26 cellular contexts compared by ENCODE assay signal in the genomic region with DNA sequence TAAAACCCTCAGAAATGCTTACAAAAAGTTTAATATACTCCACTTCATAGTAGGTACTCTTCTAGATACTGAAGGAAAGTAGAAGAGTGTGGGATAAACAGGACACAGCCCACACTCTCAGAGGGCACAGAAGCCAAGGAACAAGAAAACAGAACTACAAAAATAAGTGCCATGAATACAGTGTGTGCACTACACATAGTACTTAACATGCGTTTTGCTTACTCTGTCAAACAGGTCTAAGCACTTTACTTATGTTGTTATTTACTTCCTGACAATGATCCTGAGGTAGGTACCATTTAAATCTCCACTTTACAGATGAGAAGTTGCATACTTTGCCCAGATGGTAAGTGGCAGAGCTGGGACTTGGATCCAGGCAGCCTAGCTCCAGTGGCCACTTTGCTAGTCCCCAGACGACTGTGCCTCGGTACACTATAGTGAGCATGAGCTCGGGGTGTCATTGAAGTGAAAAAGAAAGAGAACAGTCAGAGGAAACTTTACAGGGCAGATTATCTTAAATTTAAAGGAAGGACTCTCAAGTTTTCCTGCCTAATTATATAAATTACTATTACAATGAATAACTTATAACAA.
"Had no signal": no experiment of that assay in that cellular context is flagged by ENCODE, and none has a peak within 500 bp of the region (broad histone marks: within the 10 kb centered on the region; RNA-seq: fewer than 3 reads in every experiment).

No MANE protein-coding gene starts in this region.

- ATAC-seq: effector memory CD8-positive, alpha-beta T cell; left colon; left ventricle myocardium superior; naive thymus-derived CD4-positive, alpha-beta T cell; right cardiac atrium; stimulated activated effector memory CD8-positive, alpha-beta T cell treated with anti-CD3 and anti-CD28 coated beads, Interleukin-12 subunit alpha, Interleukin-12 subunit beta, amount 100 ng/mL, for 72 hours had no signal

- FAIRE-seq: endometrium, frontal cortex had no signal

- H3K4me1 Mint-ChIP-seq: immature natural killer cell; mesothelial cell of epicardium; naive thymus-derived CD4-positive, alpha-beta T cell; nephron; stimulated activated effector memory CD8-positive, alpha-beta T cell treated with anti-CD3 and anti-CD28 coated beads, Interleukin-12 subunit alpha, Interleukin-12 subunit beta, amount 100 ng/mL, for 72 hours had no signal

- H3K4me3 ChIP-seq: lung, neural progenitor cell, prostate gland, sigmoid colon, stomach, thyroid gland had no signal

- H3K27ac ChIP-seq: neural progenitor cell, prostate gland, sigmoid colon, stomach, thyroid gland had no signal

- H3K36me3 Mint-ChIP-seq: immature natural killer cell; mesothelial cell of epicardium; naive thymus-derived CD4-positive, alpha-beta T cell; neural progenitor cell; stimulated activated effector memory CD8-positive, alpha-beta T cell treated with anti-CD3 and anti-CD28 coated beads, Interleukin-12 subunit alpha, Interleukin-12 subunit beta, amount 100 ng/mL, for 72 hours had no signal

- H3K27me3 ChIP-seq: neural progenitor cell, sigmoid colon, stomach, thyroid gland had no signal

- H3K4me1 ChIP-seq: neural progenitor cell, prostate gland, sigmoid colon, stomach, thyroid gland had no signal

- H3K4me3 Mint-ChIP-seq: effector memory CD8-positive, alpha-beta T cell; immature natural killer cell; memory B cell; mesothelial cell of epicardium; naive thymus-derived CD4-positive, alpha-beta T cell; nephron; neural progenitor cell; stimulated activated effector memory CD8-positive, alpha-beta T cell treated with anti-CD3 and anti-CD28 coated beads, Interleukin-12 subunit alpha, Interleukin-12 subunit beta, amount 100 ng/mL, for 72 hours had no signal

- H3K27ac Mint-ChIP-seq: effector memory CD8-positive, alpha-beta T cell; immature natural killer cell; mesothelial cell of epicardium; naive thymus-derived CD4-positive, alpha-beta T cell; nephron; neural progenitor cell; stimulated activated effector memory CD8-positive, alpha-beta T cell treated with anti-CD3 and anti-CD28 coated beads, Interleukin-12 subunit alpha, Interleukin-12 subunit beta, amount 100 ng/mL, for 72 hours had no signal

- H3K9ac ChIP-seq: neural progenitor cell had no signal

- H3K9me3 ChIP-seq: prostate gland, thyroid gland had no signal

- H2AFZ ChIP-seq: neural progenitor cell had no signal

- H3K4me2 ChIP-seq: neural progenitor cell had no signal

- H3K36me3 ChIP-seq: neural progenitor cell, prostate gland, sigmoid colon, stomach, thyroid gland had no signal

- DNase-seq: cortex of kidney; effector memory CD8-positive, alpha-beta T cell; hypothalamus; immature natural killer cell; islet precursor cell; kidney glomerular epithelial cell; left colon; left ventricle myocardium superior; naive thymus-derived CD4-positive, alpha-beta T cell; right cardiac atrium; sigmoid colon; stimulated activated CD4-positive, alpha-beta T cell treated with anti-CD3 and anti-CD28 coated beads, Interleukin-2, amount 100 ng/mL, for 24 hours; stimulated activated CD4-positive, alpha-beta T cell treated with anti-CD3 and anti-CD28 coated beads, Interleukin-4, amount 100 ng/mL, for 24 hours; stimulated activated naive CD4-positive, alpha-beta T cell treated with Interleukin-2 at 50 U/mL for 16 hours; stomach; thyroid gland; trophoblast cell had no signal

- H3K9me3 Mint-ChIP-seq: neural progenitor cell; stimulated activated effector memory CD8-positive, alpha-beta T cell treated with anti-CD3 and anti-CD28 coated beads, Interleukin-12 subunit alpha, Interleukin-12 subunit beta, amount 100 ng/mL, for 72 hours had no signal

- H3K27me3 Mint-ChIP-seq: effector memory CD8-positive, alpha-beta T cell; memory B cell had no signal
